13 cellular contexts compared by ENCODE assay signal in the genomic region with DNA sequence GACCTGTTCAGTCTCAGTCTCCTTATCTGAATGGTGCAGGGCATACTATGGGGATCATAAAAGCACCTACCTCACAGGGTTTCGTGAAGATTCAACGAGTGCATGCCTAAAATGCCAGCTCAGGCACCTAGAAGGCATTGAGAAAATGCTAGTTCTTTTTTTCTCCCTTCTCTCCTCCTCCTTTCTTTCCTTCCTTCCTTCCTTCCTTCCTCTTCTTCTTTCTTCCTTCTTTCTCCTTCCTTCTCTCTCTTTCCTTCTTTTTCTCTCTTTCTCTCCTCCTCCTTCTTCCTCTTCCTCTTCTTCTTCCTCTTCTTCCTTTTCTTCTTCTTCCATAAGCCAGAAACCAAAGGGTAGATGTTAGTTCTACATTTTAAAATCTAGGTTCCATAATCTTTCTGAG. TPM values are rescaled to one million over a fixed set of nuclear protein-coding genes. Genes with fewer than 3 reads are reported as not detected.
DNase-seq lines count a peak whose midpoint lies in the region; ATAC-seq and TF ChIP-seq lines count a peak whose summit lies in the region.
"Had no signal": no experiment of that assay in that cellular context is flagged by ENCODE, and none has a peak within 500 bp of the region (broad histone marks: within the 10 kb centered on the region; RNA-seq: fewer than 3 reads in every experiment).

No MANE protein-coding gene starts in this region.

- H2BK120ac ChIP-seq in IMR-90 (ENCODE audit: low read depth, low read length) = 0 out of 2 replicates have a peak overlapping the region, but pooled peaks have one; percentile 21

- no peak for TF ChIP-seq RAD21 in IMR-90 (IDR thresholded peaks at IDR 0.05; ENCODE audit: low read length)

- H3K4me3 Mint-ChIP-seq in activated naive CD4-positive, alpha-beta T cell treated with anti-CD3 and anti-CD28 coated beads, Interleukin-2, amount 10 ng/mL, durations not matched to agents 7 days and 5 days = no peak overlapping the region
- H3K4me3 Mint-ChIP-seq in activated naive CD4-positive, alpha-beta T cell treated with anti-CD3 and anti-CD28 coated beads for 36 hours = no peak overlapping the region
- no peak overlapping the region for H3K4me3 Mint-ChIP-seq in stimulated activated memory B cell treated with anti-CD40 and anti-IgM and Interleukin-4, amounts not matched to agents 10 μg/mL and 1 μg/mL and 100 μg/mL, for 72 hours
- H3K4me3 Mint-ChIP-seq in natural killer cell treated with Interleukin-12 subunit alpha and Interleukin-12 subunit beta and Interleukin-15 and Interleukin-18, amount 100 ng/mL, for 72 hours = no peak overlapping the region
- H3K4me3 Mint-ChIP-seq: CD4-positive, alpha-beta T cell had no signal

- no peaks in the 10 kb centered on the region for H3K9me3 Mint-ChIP-seq in activated naive CD4-positive, alpha-beta T cell treated with anti-CD3 and anti-CD28 coated beads, Interleukin-2, amount 10 ng/mL, durations not matched to agents 7 days and 5 days
- no peaks in the 10 kb centered on the region for H3K9me3 Mint-ChIP-seq in activated naive CD4-positive, alpha-beta T cell treated with anti-CD3 and anti-CD28 coated beads for 36 hours
- H3K9me3 Mint-ChIP-seq in stimulated activated memory B cell treated with anti-CD40 and anti-IgM and Interleukin-4, amounts not matched to agents 10 μg/mL and 1 μg/mL and 100 μg/mL, for 72 hours = no peaks in the 10 kb centered on the region
- no peaks in the 10 kb centered on the region for H3K9me3 Mint-ChIP-seq in natural killer cell treated with Interleukin-12 subunit alpha and Interleukin-12 subunit beta and Interleukin-15 and Interleukin-18, amount 100 ng/mL, for 72 hours
- H3K9me3 Mint-ChIP-seq: CD4-positive, alpha-beta T cell had no signal

- peak overlapping the region; percentile 39; the same call in 1 of the 2 replicates for H2AK5ac ChIP-seq in IMR-90 (ENCODE audit: low read depth, low read length)

- DNase-seq in activated naive CD4-positive, alpha-beta T cell treated with anti-CD3 and anti-CD28 coated beads, Interleukin-2, amount 10 ng/mL, durations not matched to agents 7 days and 5 days = no peak
- no peak for DNase-seq in activated naive CD4-positive, alpha-beta T cell treated with anti-CD3 and anti-CD28 coated beads for 36 hours
- DNase-seq in IMR-90 = no peak
- no peak for DNase-seq in mammary epithelial cell
- DNase-seq in natural killer cell treated with Interleukin-12 subunit alpha and Interleukin-12 subunit beta and Interleukin-15 and Interleukin-18, amount 100 ng/mL, for 72 hours (ENCODE audit: low spot score) = no peak
- DNase-seq in osteoblast (ENCODE audit: insufficient read length, low spot score, missing footprints) = no peak
- DNase-seq: BE2C; CD4-positive, alpha-beta T cell; MG63; PC-9; SJCRH30 had no signal

- peak overlapping the region in 1 of 2 experiments; percentile 48; a peak in 2 of 4 replicates for H4K8ac ChIP-seq in IMR-90 (ENCODE audit: low read depth in 2 of 2, low read length in 2 of 2)

- no peak for TF ChIP-seq POLR2A in IMR-90 (IDR thresholded peaks at IDR 0.05; ENCODE audit: low read depth, low read length)

- H2BK5ac ChIP-seq in IMR-90 (ENCODE audit: low read depth, low read length, poor library complexity, severe bottlenecking) = no peak overlapping the region

- H4K91ac ChIP-seq in IMR-90 (ENCODE audit: insufficient read depth, low read depth, low read length) = no peak overlapping the region

- no peaks in the 10 kb centered on the region for H3K27me3 Mint-ChIP-seq in activated naive CD4-positive, alpha-beta T cell treated with anti-CD3 and anti-CD28 coated beads, Interleukin-2, amount 10 ng/mL, durations not matched to agents 7 days and 5 days
- H3K27me3 Mint-ChIP-seq in activated naive CD4-positive, alpha-beta T cell treated with anti-CD3 and anti-CD28 coated beads for 36 hours (ENCODE audit: low read depth) = no peaks in the 10 kb centered on the region
- H3K27me3 Mint-ChIP-seq in stimulated activated memory B cell treated with anti-CD40 and anti-IgM and Interleukin-4, amounts not matched to agents 10 μg/mL and 1 μg/mL and 100 μg/mL, for 72 hours = no peaks in the 10 kb centered on the region
- no peaks in the 10 kb centered on the region for H3K27me3 Mint-ChIP-seq in natural killer cell treated with Interleukin-12 subunit alpha and Interleukin-12 subunit beta and Interleukin-15 and Interleukin-18, amount 100 ng/mL, for 72 hours
- H3K27me3 Mint-ChIP-seq: CD4-positive, alpha-beta T cell had no signal

- no peaks in the 10 kb centered on the region for H3K36me3 ChIP-seq in IMR-90 (ENCODE audit: control insufficient read depth, insufficient read depth, low read length)
- no peaks in the 10 kb centered on the region for H3K36me3 ChIP-seq in mammary epithelial cell (ENCODE audit: insufficient read depth, low read length)
- no peaks in the 10 kb centered on the region for H3K36me3 ChIP-seq in osteoblast (ENCODE audit: insufficient read depth, low read length)
- H3K36me3 ChIP-seq: BE2C, MG63, SJCRH30 had no signal

- no peaks in the 10 kb centered on the region for H3K27me3 ChIP-seq in IMR-90 (ENCODE audit: control insufficient read depth, insufficient read depth, low read length)
- H3K27me3 ChIP-seq in mammary epithelial cell (ENCODE audit: insufficient read depth, low read length) = no peaks in the 10 kb centered on the region
- H3K27me3 ChIP-seq in osteoblast (ENCODE audit: insufficient read depth, low read length) = no peaks in the 10 kb centered on the region
- H3K27me3 ChIP-seq: BE2C, MG63, SJCRH30 had no signal

- H3K9ac ChIP-seq in IMR-90 (ENCODE audit: low read depth, low read length) = no peak overlapping the region
- no peak overlapping the region for H3K9ac ChIP-seq in mammary epithelial cell (ENCODE audit: insufficient read depth, low read length)

- no peaks in the 10 kb centered on the region for H3K9me1 ChIP-seq in IMR-90 (ENCODE audit: insufficient read depth, low read length)

- no peak overlapping the region for H3K14ac ChIP-seq in IMR-90 (replicated peaks; ENCODE audit: low read depth, low read length)

- no peak overlapping the region for H3K4me3 ChIP-seq in IMR-90 (ENCODE audit: insufficient read depth, low read depth, low read length)
- H3K4me3 ChIP-seq in mammary epithelial cell (replicated peaks in 1 of 3; ENCODE audit: insufficient read depth in 1 of 3, low read depth in 2 of 3, low read length in 3 of 3) = no peak overlapping the region
- no peak overlapping the region for H3K4me3 ChIP-seq in osteoblast (ENCODE audit: insufficient read depth, low read length)
- H3K4me3 ChIP-seq: MG63, PC-9, SJCRH30 had no signal

- H3K36me3 Mint-ChIP-seq in activated naive CD4-positive, alpha-beta T cell treated with anti-CD3 and anti-CD28 coated beads, Interleukin-2, amount 10 ng/mL, durations not matched to agents 7 days and 5 days = no peaks in the 10 kb centered on the region
- no peaks in the 10 kb centered on the region for H3K36me3 Mint-ChIP-seq in activated naive CD4-positive, alpha-beta T cell treated with anti-CD3 and anti-CD28 coated beads for 36 hours (ENCODE audit: low read depth)
- peaks cover 54% of the 10 kb centered on the region for H3K36me3 Mint-ChIP-seq in stimulated activated memory B cell treated with anti-CD40 and anti-IgM and Interleukin-4, amounts not matched to agents 10 μg/mL and 1 μg/mL and 100 μg/mL, for 72 hours
- H3K36me3 Mint-ChIP-seq in natural killer cell treated with Interleukin-12 subunit alpha and Interleukin-12 subunit beta and Interleukin-15 and Interleukin-18, amount 100 ng/mL, for 72 hours = peaks cover 6% of the 10 kb centered on the region

- TF ChIP-seq CTCF in IMR-90 (conservative IDR thresholded peaks at IDR 0.05; ENCODE audit: low read depth, low read length) (no peak), mammary epithelial cell (conservative IDR thresholded peaks at IDR 0.05 in 1 of 2, IDR thresholded peaks at IDR 0.05 in 1 of 2; ENCODE audit: extremely low read depth in 1 of 2, insufficient read depth in 1 of 2, low read depth in 1 of 2, low read length in 2 of 2) (no peak), osteoblast (IDR thresholded peaks at IDR 0.05; ENCODE audit: extremely low read depth, low read depth, low read length) (no peak)

- no peak overlapping the region for H3K4me2 ChIP-seq in IMR-90 (ENCODE audit: low read depth, low read length)
- H3K4me2 ChIP-seq in mammary epithelial cell (ENCODE audit: insufficient read depth, low read depth, low read length) = no peak overlapping the region
- H3K4me2 ChIP-seq in osteoblast (ENCODE audit: insufficient read depth, low read length) = no peak overlapping the region

- no CpG with 5 or more reads among the region's 2 CpGs for WGBS in IMR-90 (ENCODE audit: extremely low coverage in 2 of 2, insufficient read length in 1 of 2), 2 experiments
- WGBS in mammary epithelial cell (ENCODE audit: low coverage, missing lambda C conversion rate) = 94% methylated on average over 2 of the region's 2 CpGs

- BruUV-seq in IMR-90 (replicated peaks; lab: Mats Ljungman, UMichigan) = no TSS peak
- no TSS peak for BruUV-seq in mammary epithelial cell (replicated peaks; lab: Mats Ljungman, UMichigan)

- no peak overlapping the region for H2AFZ ChIP-seq in IMR-90 (replicated peaks; ENCODE audit: low read length, poor library complexity)
- H2AFZ ChIP-seq in mammary epithelial cell (ENCODE audit: low read depth, low read length) = peak overlapping the region; percentile 64
- no peak overlapping the region for H2AFZ ChIP-seq in osteoblast (ENCODE audit: low read length)
- H2AFZ ChIP-seq: PC-9 had no signal

- no peaks in the 10 kb centered on the region for H3K4me1 ChIP-seq in IMR-90 (ENCODE audit: control insufficient read depth, insufficient read depth, low read length)
- peaks cover 10% of the 10 kb centered on the region for H3K4me1 ChIP-seq in mammary epithelial cell (ENCODE audit: insufficient read depth, low read length)
- peaks cover 7% of the 10 kb centered on the region for H3K4me1 ChIP-seq in osteoblast (ENCODE audit: insufficient read depth, low read length)
- H3K4me1 ChIP-seq: BE2C had no signal

- H3K27ac Mint-ChIP-seq in activated naive CD4-positive, alpha-beta T cell treated with anti-CD3 and anti-CD28 coated beads, Interleukin-2, amount 10 ng/mL, durations not matched to agents 7 days and 5 days = peak overlapping the region; percentile 11
- H3K27ac Mint-ChIP-seq in activated naive CD4-positive, alpha-beta T cell treated with anti-CD3 and anti-CD28 coated beads for 36 hours = no peak overlapping the region
- peak overlapping the region; percentile 31 for H3K27ac Mint-ChIP-seq in stimulated activated memory B cell treated with anti-CD40 and anti-IgM and Interleukin-4, amounts not matched to agents 10 μg/mL and 1 μg/mL and 100 μg/mL, for 72 hours
- no peak overlapping the region for H3K27ac Mint-ChIP-seq in natural killer cell treated with Interleukin-12 subunit alpha and Interleukin-12 subunit beta and Interleukin-15 and Interleukin-18, amount 100 ng/mL, for 72 hours
- H3K27ac Mint-ChIP-seq: CD4-positive, alpha-beta T cell had no signal

- H3K79me1 ChIP-seq in IMR-90 (ENCODE audit: low read depth in 1 of 2, low read length in 2 of 2) = no peaks in the 10 kb centered on the region

- H3K23ac ChIP-seq in IMR-90 (ENCODE audit: low read depth, low read length) = no peak overlapping the region

- H2BK15ac ChIP-seq in IMR-90 (ENCODE audit: low read depth, low read length) = peak overlapping the region; percentile 2; the same call in 2 of the 3 replicates

- in situ Hi-C loops in IMR-90 (cut with MboI; ENCODE audit: low sequenced_read_pairs) = loop anchor here (5.0 kb wide), 2 partner anchors 103 to 183 kb away; no protein-coding TSS in a partner anchor
- in situ Hi-C loops in mammary epithelial cell (cut with MboI; ENCODE audit: low sequenced_read_pairs in 2 of 2) = loop anchor here (10.0 kb wide), 4 partner anchors 71 to 191 kb away; a partner anchor contains a TSS

- H3K9me3 ChIP-seq in IMR-90 (ENCODE audit: control insufficient read depth, insufficient read depth, low read length) = no peaks in the 10 kb centered on the region
- H3K9me3 ChIP-seq in mammary epithelial cell (replicated peaks; ENCODE audit: insufficient read depth, low read length) = no peaks in the 10 kb centered on the region
- no peaks in the 10 kb centered on the region for H3K9me3 ChIP-seq in osteoblast (ENCODE audit: low read depth, low read length)
- H3K9me3 ChIP-seq: BE2C, MG63, SJCRH30 had no signal

- H3K4me1 Mint-ChIP-seq in activated naive CD4-positive, alpha-beta T cell treated with anti-CD3 and anti-CD28 coated beads, Interleukin-2, amount 10 ng/mL, durations not matched to agents 7 days and 5 days = peaks cover 10% of the 10 kb centered on the region
- peaks cover 4% of the 10 kb centered on the region for H3K4me1 Mint-ChIP-seq in activated naive CD4-positive, alpha-beta T cell treated with anti-CD3 and anti-CD28 coated beads for 36 hours (ENCODE audit: low read depth)
- peaks cover 41% of the 10 kb centered on the region for H3K4me1 Mint-ChIP-seq in stimulated activated memory B cell treated with anti-CD40 and anti-IgM and Interleukin-4, amounts not matched to agents 10 μg/mL and 1 μg/mL and 100 μg/mL, for 72 hours
- H3K4me1 Mint-ChIP-seq in natural killer cell treated with Interleukin-12 subunit alpha and Interleukin-12 subunit beta and Interleukin-15 and Interleukin-18, amount 100 ng/mL, for 72 hours (ENCODE audit: low read depth in 2 of 2) = peaks cover 11 to 15% of the 10 kb centered on the region in 2 donors

- no peak overlapping the region for H3K18ac ChIP-seq in IMR-90 (ENCODE audit: low read depth, low read length)

- H3K79me2 ChIP-seq in mammary epithelial cell (ENCODE audit: insufficient read depth, low read length) (no peaks in the 10 kb centered on the region), osteoblast (ENCODE audit: insufficient read depth, low read length) (no peaks in the 10 kb centered on the region)

- CTCF ChIA-PET in activated naive CD4-positive, alpha-beta T cell treated with anti-CD3 and anti-CD28 coated beads, Interleukin-2, amount 10 ng/mL, durations not matched to agents 7 days and 5 days (lab: Charles Lee) = interaction anchor here (0.6 to 5.6 kb wide), 29 partner anchors 8 to 464 kb away, joined by 3 to 50 read pairs (median 4); a partner anchor contains a TSS
- CTCF ChIA-PET in activated naive CD4-positive, alpha-beta T cell treated with anti-CD3 and anti-CD28 coated beads for 36 hours (lab: Charles Lee) = interaction anchor here (0.6 to 4.8 kb wide), 29 partner anchors 8 to 249 kb away, joined by 3 to 33 read pairs (median 5); a partner anchor contains a TSS
- CTCF ChIA-PET in IMR-90 (lab: Yijun Ruan, JAX) (interaction anchor here (0.7 to 3.5 kb wide), 12 partner anchors 12 to 185 kb away, joined by 3 to 18 read pairs (median 5); a partner anchor contains a TSS), mammary epithelial cell (lab: Charles Lee; ENCODE audit: low non-redundant PET) (interaction anchor here (1.6 kb wide), 1 partner anchor 184 kb away, joined by 6 read pairs; no protein-coding TSS in a partner anchor)

- H3K27ac ChIP-seq in IMR-90 (ENCODE audit: insufficient read depth, low read length) (no peak overlapping the region), mammary epithelial cell (ENCODE audit: insufficient read depth, low read depth, low read length) (no peak overlapping the region), osteoblast (ENCODE audit: low read depth, low read length) (no peak overlapping the region)
- H3K27ac ChIP-seq: 22Rv1, PC-9 had no signal

- POLR2A ChIA-PET in IMR-90 (lab: Charles Lee; ENCODE audit: unreplicated experiment) = no interaction called here

- dilution Hi-C loops in IMR-90 (cut with HindIII; ENCODE audit: low sequenced_read_pairs, unreplicated experiment) = no loop called here
- dilution Hi-C loops in mammary epithelial cell (cut with HindIII; ENCODE audit: low sequenced_read_pairs) = loop anchor here (25.0 kb wide), 1 partner anchor 198 kb away; no protein-coding TSS in a partner anchor

- H3K4ac ChIP-seq in IMR-90 (ENCODE audit: low read depth, low read length) = 0 out of 2 replicates have a peak overlapping the region, but pooled peaks have one; percentile 59

- H2AK9ac ChIP-seq in IMR-90 (replicated peaks; ENCODE audit: low read depth, low read length, poor library complexity) = no peak overlapping the region

- no peak overlapping the region for H2BK20ac ChIP-seq in IMR-90 (ENCODE audit: low read depth, low read length)

- H4K5ac ChIP-seq in IMR-90 (ENCODE audit: low read depth, low read length) = no peak overlapping the region

- no peak overlapping the region for H3K56ac ChIP-seq in IMR-90 (ENCODE audit: extremely low read depth, insufficient read depth, low read length)

- intact Hi-C loops in activated naive CD4-positive, alpha-beta T cell treated with anti-CD3 and anti-CD28 coated beads for 36 hours (cut with micrococcal nuclease) = loop anchor here (5.0 kb wide), 1 partner anchor 83 kb away; no protein-coding TSS in a partner anchor
- intact Hi-C loops in IMR-90 (cut with micrococcal nuclease) (loop anchor here (5.0 kb wide), 1 partner anchor 228 kb away; no protein-coding TSS in a partner anchor), mammary epithelial cell (cut with micrococcal nuclease) (loop anchor here (5.0 kb wide), 1 partner anchor 283 kb away; a partner anchor contains a TSS)

- no peak for ATAC-seq in IMR-90 (ENCODE audit: low read depth)
- ATAC-seq in stimulated activated memory B cell treated with anti-CD40 and anti-IgM and Interleukin-4, amounts not matched to agents 10 μg/mL and 1 μg/mL and 100 μg/mL, for 72 hours = no peak
- no peak for ATAC-seq in natural killer cell treated with Interleukin-12 subunit alpha and Interleukin-12 subunit beta and Interleukin-15 and Interleukin-18, amount 100 ng/mL, for 72 hours

- no peaks in the 10 kb centered on the region for H4K20me1 ChIP-seq in IMR-90 (ENCODE audit: insufficient read depth, low read length)
- no peaks in the 10 kb centered on the region for H4K20me1 ChIP-seq in mammary epithelial cell (ENCODE audit: insufficient read depth, low read length)
- no peaks in the 10 kb centered on the region for H4K20me1 ChIP-seq in osteoblast (ENCODE audit: insufficient read depth, low read length)

RNA-seq across cellular contexts. Expression of a gene that starts 12.3 kb away (rescaled TPM):
- total RNA-seq in activated naive CD4-positive, alpha-beta T cell treated with anti-CD3 and anti-CD28 coated beads for 36 hours = 10 to 100 TPM; 61.1 to 64.2 TPM
- total RNA-seq in IMR-90 (2012; rRNA removed) (20.1 and 36.1 TPM in 2 replicates), mammary epithelial cell (10 to 100 TPM; 27.5 to 74.6 TPM), osteoblast (30.0 and 30.1 TPM in 2 replicates)
- polyA plus RNA-seq in IMR-90 (2012; rRNA removed) (22.8 and 29.3 TPM in 2 replicates), mammary epithelial cell (24.7 TPM)
- polyA plus RNA-seq in IMR-90 (2012; cell fraction: cytosol; rRNA removed) = 4.7 and 8.9 TPM in 2 replicates
- 2.7 and 18.8 TPM in 2 replicates for polyA plus RNA-seq in IMR-90 (2012; cell fraction: nucleus; rRNA removed; ENCODE audit: low replicate concordance)
- polyA minus RNA-seq in mammary epithelial cell = 33.8 TPM
- 10 to 100 TPM; 40.6 to 73.8 TPM for total RNA-seq in natural killer cell treated with Interleukin-12 subunit alpha and Interleukin-12 subunit beta and Interleukin-15 and Interleukin-18, amount 100 ng/mL, for 72 hours

RNA-seq across cellular contexts. Expression of a gene that starts 54.0 kb away (rescaled TPM):
- 1 to 10 TPM; 1.1 to 1.2 TPM for total RNA-seq in activated naive CD4-positive, alpha-beta T cell treated with anti-CD3 and anti-CD28 coated beads for 36 hours
- 461 and 547 TPM in 2 replicates for total RNA-seq in IMR-90 (2012; rRNA removed)
- polyA plus RNA-seq in IMR-90 (2012; rRNA removed) = 482 and 495 TPM in 2 replicates
- 396 and 740 TPM in 2 replicates for polyA plus RNA-seq in IMR-90 (2012; cell fraction: cytosol; rRNA removed)
- 382 and 609 TPM in 2 replicates for polyA plus RNA-seq in IMR-90 (2012; cell fraction: nucleus; rRNA removed; ENCODE audit: low replicate concordance)
- total RNA-seq in mammary epithelial cell = 100 to 1,000 TPM; 196 to 723 TPM
- 462 TPM for polyA plus RNA-seq in mammary epithelial cell
- polyA minus RNA-seq in mammary epithelial cell = 325 TPM
- 10 to 100 TPM in 1 of 2 donors, 1 to 10 TPM in 1; 9.4 to 40.9 TPM for total RNA-seq in natural killer cell treated with Interleukin-12 subunit alpha and Interleukin-12 subunit beta and Interleukin-15 and Interleukin-18, amount 100 ng/mL, for 72 hours
- 372 and 405 TPM in 2 replicates for total RNA-seq in osteoblast

Comparison
In these comparisons a context has a peak if more than half of its experiments do, and no peak if none do; other contexts are left out.
1. H3K27ac Mint-ChIP-seq: peak in activated naive CD4-positive, alpha-beta T cell treated with anti-CD3 and anti-CD28 coated beads, Interleukin-2, amount 10 ng/mL, durations not matched to agents 7 days and 5 days (single experiment) and stimulated activated memory B cell treated with anti-CD40 and anti-IgM and Interleukin-4, amounts not matched to agents 10 μg/mL and 1 μg/mL and 100 μg/mL, for 72 hours (single experiment); none in activated naive CD4-positive, alpha-beta T cell treated with anti-CD3 and anti-CD28 coated beads for 36 hours (single experiment) and natural killer cell treated with Interleukin-12 subunit alpha and Interleukin-12 subunit beta and Interleukin-15 and Interleukin-18, amount 100 ng/mL, for 72 hours (0 of 2).
2. RNA of a gene that starts 54.0 kb away (total RNA-seq): 196 to 723 TPM in mammary epithelial cell, 461 to 547 TPM in IMR-90, 372 to 405 TPM in osteoblast and 9.4 to 40.9 TPM in natural killer cell treated with Interleukin-12 subunit alpha and Interleukin-12 subunit beta and Interleukin-15 and Interleukin-18, amount 100 ng/mL, for 72 hours; 1.1 to 1.2 TPM in activated naive CD4-positive, alpha-beta T cell treated with anti-CD3 and anti-CD28 coated beads for 36 hours; every median in the first group is over 4 times any median in the second.